ENCODE assay signal across 1 cellular context in the genomic region with DNA sequence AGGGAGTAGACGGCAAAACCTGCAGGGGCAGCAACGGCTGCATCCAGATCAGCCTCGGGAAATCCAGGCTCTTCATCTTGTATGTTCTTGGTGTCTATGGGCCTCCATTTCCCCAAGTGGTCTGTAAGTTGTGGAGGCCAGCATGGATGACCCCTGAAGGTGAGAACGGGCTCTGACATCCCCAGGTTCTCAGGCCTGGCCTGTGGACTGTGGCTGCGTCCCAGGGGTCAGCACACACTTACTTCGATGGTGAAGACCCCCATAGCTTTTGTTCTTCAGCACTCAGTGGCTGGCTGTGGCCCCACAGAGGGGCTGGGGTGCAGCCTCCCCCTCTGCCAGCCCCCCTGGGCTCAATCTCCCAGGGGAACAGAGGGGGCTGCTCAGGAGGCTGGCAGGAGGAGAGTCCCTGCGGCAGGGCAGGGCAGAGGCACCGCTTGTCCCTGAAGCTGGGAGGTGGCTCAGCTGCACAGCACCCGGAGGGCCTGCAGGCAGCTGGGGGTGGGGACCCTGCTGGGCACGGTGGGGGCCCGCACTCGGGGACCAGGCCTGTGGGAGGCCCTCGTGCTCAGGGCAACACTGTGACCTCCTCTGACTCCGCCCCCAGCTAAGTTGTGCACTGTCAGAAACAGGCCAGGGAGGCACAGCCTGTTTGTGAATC.
TF ChIP-seq lines count a peak whose summit lies in the region.

No MANE protein-coding gene starts in this region.

TF ChIP-seq in HepG2, 621 proteins besides CTCF, POLR2A, EP300 and RAD21 (continued from another document and continues in another):
- TF ChIP-seq ZNF362 (CRISPR knock-in tag; IDR thresholded peaks at IDR 0.05; ENCODE audit: borderline replicate concordance) (peak; percentile 25; the same call in 1 of the 2 replicates), MAZ (IDR thresholded peaks at IDR 0.05; ENCODE audit: borderline replicate concordance, low read depth, low read length) (no peak), MAZ (CRISPR knock-in tag; IDR thresholded peaks at IDR 0.05; ENCODE audit: low read depth) (no peak), KLF16 (CRISPR knock-in tag; IDR thresholded peaks at IDR 0.05) (no peak), CHD2 (IDR thresholded peaks at IDR 0.05; ENCODE audit: low read depth, low read length) (no peak), SKI (IDR thresholded peaks at IDR 0.05; ENCODE audit: partially characterized antibody) (no peak), ZNF33B (CRISPR knock-in tag; IDR thresholded peaks at IDR 0.05) (no peak), ZBTB21 (CRISPR knock-in tag; IDR thresholded peaks at IDR 0.05) (no peak), ZNF607 (CRISPR knock-in tag; IDR thresholded peaks at IDR 0.05; ENCODE audit: borderline replicate concordance) (no peak), IKZF1 (IDR thresholded peaks at IDR 0.05) (no peak), NR0B2 (CRISPR knock-in tag; IDR thresholded peaks at IDR 0.05) (no peak; the same call in 1 of the 2 replicates), NFIB (CRISPR knock-in tag; IDR thresholded peaks at IDR 0.05; ENCODE audit: borderline replicate concordance) (no peak), ZNF878 (CRISPR knock-in tag; IDR thresholded peaks at IDR 0.05) (no peak), NR3C1 (CRISPR knock-in tag; IDR thresholded peaks at IDR 0.05) (no peak), IRF2 (CRISPR knock-in tag; IDR thresholded peaks at IDR 0.05) (no peak), ZNF292 (CRISPR knock-in tag; IDR thresholded peaks at IDR 0.05; ENCODE audit: borderline replicate concordance, low read depth) (peak; percentile 51; the same call in 1 of the 2 replicates), HIVEP1 (CRISPR knock-in tag; IDR thresholded peaks at IDR 0.05) (peak; percentile 11; the same call in 1 of the 2 replicates), SALL2 (CRISPR knock-in tag; IDR thresholded peaks at IDR 0.05) (no peak), ZNF530 (CRISPR knock-in tag; IDR thresholded peaks at IDR 0.05; ENCODE audit: low read depth) (no peak), LCORL (IDR thresholded peaks at IDR 0.05) (no peak), LCORL (CRISPR knock-in tag; IDR thresholded peaks at IDR 0.05) (no peak), POLR2G (IDR thresholded peaks at IDR 0.05; ENCODE audit: low read depth, low read length) (no peak), ZNF569 (CRISPR knock-in tag; IDR thresholded peaks at IDR 0.05; ENCODE audit: borderline replicate concordance) (no peak), ZNF17 (CRISPR knock-in tag; IDR thresholded peaks at IDR 0.05) (no peak), SALL1 (CRISPR knock-in tag; IDR thresholded peaks at IDR 0.05) (peak; percentile 25; the same call in 1 of the 2 replicates), ZNF709 (CRISPR knock-in tag; IDR thresholded peaks at IDR 0.05) (no peak), IRX3 (CRISPR knock-in tag; IDR thresholded peaks at IDR 0.05; ENCODE audit: borderline replicate concordance, low read depth) (no peak), SIX1 (CRISPR knock-in tag; IDR thresholded peaks at IDR 0.05; ENCODE audit: borderline replicate concordance) (no peak), NFYB (CRISPR knock-in tag; IDR thresholded peaks at IDR 0.05) (0 out of 2 replicates have a peak, but pooled peaks have one; percentile 16), CBFB (CRISPR knock-in tag; IDR thresholded peaks at IDR 0.05) (no peak), SMARCE1 (IDR thresholded peaks at IDR 0.05; ENCODE audit: borderline replicate concordance) (no peak), ATAD3A (CRISPR knock-in tag; IDR thresholded peaks at IDR 0.05) (no peak), MAX (IDR thresholded peaks at IDR 0.05) (peak; percentile 67), POLR2AphosphoS2 (IDR thresholded peaks at IDR 0.05; ENCODE audit: low read depth, low read length) (no peak), TCF7 (IDR thresholded peaks at IDR 0.05; ENCODE audit: low read depth) (no peak), ZBTB8A (CRISPR knock-in tag; IDR thresholded peaks at IDR 0.05; ENCODE audit: borderline replicate concordance, low read depth) (no peak), KAT7 (CRISPR knock-in tag; IDR thresholded peaks at IDR 0.05; ENCODE audit: borderline replicate concordance) (no peak), ELF3 (CRISPR knock-in tag; IDR thresholded peaks at IDR 0.05) (no peak), ZNF784 (CRISPR knock-in tag; IDR thresholded peaks at IDR 0.05; ENCODE audit: borderline replicate concordance) (peak; percentile 21; the same call in 1 of the 2 replicates), XBP1 (CRISPR knock-in tag; IDR thresholded peaks at IDR 0.05) (no peak), ZNF552 (CRISPR knock-in tag; IDR thresholded peaks at IDR 0.05; ENCODE audit: borderline replicate concordance) (no peak), HDAC1 (CRISPR knock-in tag; IDR thresholded peaks at IDR 0.05) (0 out of 2 replicates have a peak, but pooled peaks have one; percentile 16), ZFP41 (CRISPR knock-in tag; IDR thresholded peaks at IDR 0.05; ENCODE audit: borderline replicate concordance) (no peak), ARID2 (CRISPR knock-in tag; IDR thresholded peaks at IDR 0.05; ENCODE audit: borderline replicate concordance) (no peak), PCBP1 (IDR thresholded peaks at IDR 0.05; ENCODE audit: borderline replicate concordance, low read depth, low read length) (no peak), PHF20 (CRISPR knock-in tag; IDR thresholded peaks at IDR 0.05) (no peak), ZNF879 (CRISPR knock-in tag; IDR thresholded peaks at IDR 0.05) (no peak), FOXK2 (IDR thresholded peaks at IDR 0.05) (no peak), ZNF567 (CRISPR knock-in tag; IDR thresholded peaks at IDR 0.05; ENCODE audit: borderline replicate concordance) (no peak), ZNF703 (CRISPR knock-in tag; IDR thresholded peaks at IDR 0.05; ENCODE audit: borderline replicate concordance) (no peak), JARID2 (CRISPR knock-in tag; IDR thresholded peaks at IDR 0.05; ENCODE audit: insufficient replicate concordance) (no peak), ZC3H4 (CRISPR knock-in tag; IDR thresholded peaks at IDR 0.05; ENCODE audit: borderline replicate concordance) (no peak), ZNF20 (CRISPR knock-in tag; IDR thresholded peaks at IDR 0.05) (no peak)
- TF ChIP-seq, protein P1, sequence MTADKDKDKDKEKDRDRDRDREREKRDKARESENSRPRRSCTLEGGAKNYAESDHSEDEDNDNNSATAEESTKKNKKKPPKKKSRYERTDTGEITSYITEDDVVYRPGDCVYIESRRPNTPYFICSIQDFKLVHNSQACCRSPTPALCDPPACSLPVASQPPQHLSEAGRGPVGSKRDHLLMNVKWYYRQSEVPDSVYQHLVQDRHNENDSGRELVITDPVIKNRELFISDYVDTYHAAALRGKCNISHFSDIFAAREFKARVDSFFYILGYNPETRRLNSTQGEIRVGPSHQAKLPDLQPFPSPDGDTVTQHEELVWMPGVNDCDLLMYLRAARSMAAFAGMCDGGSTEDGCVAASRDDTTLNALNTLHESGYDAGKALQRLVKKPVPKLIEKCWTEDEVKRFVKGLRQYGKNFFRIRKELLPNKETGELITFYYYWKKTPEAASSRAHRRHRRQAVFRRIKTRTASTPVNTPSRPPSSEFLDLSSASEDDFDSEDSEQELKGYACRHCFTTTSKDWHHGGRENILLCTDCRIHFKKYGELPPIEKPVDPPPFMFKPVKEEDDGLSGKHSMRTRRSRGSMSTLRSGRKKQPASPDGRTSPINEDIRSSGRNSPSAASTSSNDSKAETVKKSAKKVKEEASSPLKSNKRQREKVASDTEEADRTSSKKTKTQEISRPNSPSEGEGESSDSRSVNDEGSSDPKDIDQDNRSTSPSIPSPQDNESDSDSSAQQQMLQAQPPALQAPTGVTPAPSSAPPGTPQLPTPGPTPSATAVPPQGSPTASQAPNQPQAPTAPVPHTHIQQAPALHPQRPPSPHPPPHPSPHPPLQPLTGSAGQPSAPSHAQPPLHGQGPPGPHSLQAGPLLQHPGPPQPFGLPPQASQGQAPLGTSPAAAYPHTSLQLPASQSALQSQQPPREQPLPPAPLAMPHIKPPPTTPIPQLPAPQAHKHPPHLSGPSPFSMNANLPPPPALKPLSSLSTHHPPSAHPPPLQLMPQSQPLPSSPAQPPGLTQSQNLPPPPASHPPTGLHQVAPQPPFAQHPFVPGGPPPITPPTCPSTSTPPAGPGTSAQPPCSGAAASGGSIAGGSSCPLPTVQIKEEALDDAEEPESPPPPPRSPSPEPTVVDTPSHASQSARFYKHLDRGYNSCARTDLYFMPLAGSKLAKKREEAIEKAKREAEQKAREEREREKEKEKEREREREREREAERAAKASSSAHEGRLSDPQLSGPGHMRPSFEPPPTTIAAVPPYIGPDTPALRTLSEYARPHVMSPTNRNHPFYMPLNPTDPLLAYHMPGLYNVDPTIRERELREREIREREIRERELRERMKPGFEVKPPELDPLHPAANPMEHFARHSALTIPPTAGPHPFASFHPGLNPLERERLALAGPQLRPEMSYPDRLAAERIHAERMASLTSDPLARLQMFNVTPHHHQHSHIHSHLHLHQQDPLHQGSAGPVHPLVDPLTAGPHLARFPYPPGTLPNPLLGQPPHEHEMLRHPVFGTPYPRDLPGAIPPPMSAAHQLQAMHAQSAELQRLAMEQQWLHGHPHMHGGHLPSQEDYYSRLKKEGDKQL (CRISPR knock-in tag; IDR thresholded peaks at IDR 0.05; ENCODE audit: low read depth) = no peak
- TF ChIP-seq, protein P2, sequence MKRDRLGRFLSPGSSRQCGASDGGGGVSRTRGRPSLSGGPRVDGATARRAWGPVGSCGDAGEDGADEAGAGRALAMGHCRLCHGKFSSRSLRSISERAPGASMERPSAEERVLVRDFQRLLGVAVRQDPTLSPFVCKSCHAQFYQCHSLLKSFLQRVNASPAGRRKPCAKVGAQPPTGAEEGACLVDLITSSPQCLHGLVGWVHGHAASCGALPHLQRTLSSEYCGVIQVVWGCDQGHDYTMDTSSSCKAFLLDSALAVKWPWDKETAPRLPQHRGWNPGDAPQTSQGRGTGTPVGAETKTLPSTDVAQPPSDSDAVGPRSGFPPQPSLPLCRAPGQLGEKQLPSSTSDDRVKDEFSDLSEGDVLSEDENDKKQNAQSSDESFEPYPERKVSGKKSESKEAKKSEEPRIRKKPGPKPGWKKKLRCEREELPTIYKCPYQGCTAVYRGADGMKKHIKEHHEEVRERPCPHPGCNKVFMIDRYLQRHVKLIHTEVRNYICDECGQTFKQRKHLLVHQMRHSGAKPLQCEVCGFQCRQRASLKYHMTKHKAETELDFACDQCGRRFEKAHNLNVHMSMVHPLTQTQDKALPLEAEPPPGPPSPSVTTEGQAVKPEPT (CRISPR knock-in tag; IDR thresholded peaks at IDR 0.05; ENCODE audit: low read depth) = no peak
- TF ChIP-seq, protein P3, sequence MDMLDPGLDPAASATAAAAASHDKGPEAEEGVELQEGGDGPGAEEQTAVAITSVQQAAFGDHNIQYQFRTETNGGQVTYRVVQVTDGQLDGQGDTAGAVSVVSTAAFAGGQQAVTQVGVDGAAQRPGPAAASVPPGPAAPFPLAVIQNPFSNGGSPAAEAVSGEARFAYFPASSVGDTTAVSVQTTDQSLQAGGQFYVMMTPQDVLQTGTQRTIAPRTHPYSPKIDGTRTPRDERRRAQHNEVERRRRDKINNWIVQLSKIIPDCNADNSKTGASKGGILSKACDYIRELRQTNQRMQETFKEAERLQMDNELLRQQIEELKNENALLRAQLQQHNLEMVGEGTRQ (IDR thresholded peaks at IDR 0.05; ENCODE audit: low read depth, low read length) = no peak
- TF ChIP-seq, protein P3 (CRISPR knock-in tag; IDR thresholded peaks at IDR 0.05; ENCODE audit: borderline replicate concordance) = no peak
- TF ChIP-seq, protein P4, sequence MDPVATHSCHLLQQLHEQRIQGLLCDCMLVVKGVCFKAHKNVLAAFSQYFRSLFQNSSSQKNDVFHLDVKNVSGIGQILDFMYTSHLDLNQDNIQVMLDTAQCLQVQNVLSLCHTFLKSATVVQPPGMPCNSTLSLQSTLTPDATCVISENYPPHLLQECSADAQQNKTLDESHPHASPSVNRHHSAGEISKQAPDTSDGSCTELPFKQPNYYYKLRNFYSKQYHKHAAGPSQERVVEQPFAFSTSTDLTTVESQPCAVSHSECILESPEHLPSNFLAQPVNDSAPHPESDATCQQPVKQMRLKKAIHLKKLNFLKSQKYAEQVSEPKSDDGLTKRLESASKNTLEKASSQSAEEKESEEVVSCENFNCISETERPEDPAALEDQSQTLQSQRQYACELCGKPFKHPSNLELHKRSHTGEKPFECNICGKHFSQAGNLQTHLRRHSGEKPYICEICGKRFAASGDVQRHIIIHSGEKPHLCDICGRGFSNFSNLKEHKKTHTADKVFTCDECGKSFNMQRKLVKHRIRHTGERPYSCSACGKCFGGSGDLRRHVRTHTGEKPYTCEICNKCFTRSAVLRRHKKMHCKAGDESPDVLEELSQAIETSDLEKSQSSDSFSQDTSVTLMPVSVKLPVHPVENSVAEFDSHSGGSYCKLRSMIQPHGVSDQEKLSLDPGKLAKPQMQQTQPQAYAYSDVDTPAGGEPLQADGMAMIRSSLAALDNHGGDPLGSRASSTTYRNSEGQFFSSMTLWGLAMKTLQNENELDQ (CRISPR knock-in tag; IDR thresholded peaks at IDR 0.05; ENCODE audit: borderline replicate concordance) = no peak
